In the genomic region with DNA sequence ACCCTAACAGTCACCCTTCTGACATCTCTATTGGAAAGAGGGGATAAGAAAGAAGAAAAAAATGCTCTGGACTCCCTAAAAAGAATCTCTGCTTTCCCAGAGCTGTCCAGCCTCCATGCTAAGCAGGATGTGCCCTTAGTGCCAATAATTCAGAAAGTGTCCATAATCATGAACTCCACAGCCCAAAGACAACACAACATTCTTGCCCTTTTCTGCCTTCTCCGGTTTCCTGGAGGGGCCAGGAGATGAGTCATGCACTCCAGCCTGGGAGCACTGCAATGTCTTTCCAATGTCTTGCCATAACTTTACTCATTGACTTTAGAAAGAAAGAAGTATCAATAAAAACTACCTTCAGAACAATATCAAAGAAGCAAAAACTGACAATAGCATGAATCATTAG, we compare ENCODE assay signal across 12 cellular contexts. TPM values are rescaled to one million over a fixed set of nuclear protein-coding genes. Genes with fewer than 3 reads are reported as not detected.
DNase-seq lines count a peak whose midpoint lies in the region; ATAC-seq, FAIRE-seq and TF ChIP-seq lines count a peak whose summit lies in the region.
"Had no signal": no experiment of that assay in that cellular context is flagged by ENCODE, and none has a peak within 500 bp of the region (broad histone marks: within the 10 kb centered on the region; RNA-seq: fewer than 3 reads in every experiment).

No MANE protein-coding gene starts in this region.

- no peaks in the 10 kb centered on the region for H3K4me1 Mint-ChIP-seq in effector memory CD8-positive, alpha-beta T cell (ENCODE audit: low read depth in 2 of 2)

- CTCF ChIA-PET in A673 (lab: Charles Lee): no interaction called here

- H3K4me3 ChIP-seq in A673 (ENCODE audit: low read depth, low read length, poor library complexity, severe bottlenecking) (no peak overlapping the region), bronchial epithelial cell (ENCODE audit: low read depth, low read length) (no peak overlapping the region), left lung (no peak overlapping the region)

- peaks cover 0 to 12% of the 10 kb centered on the region in 2 donors for H3K27me3 Mint-ChIP-seq in effector memory CD8-positive, alpha-beta T cell

- no TSS peak for BruUV-seq in A673 (replicated peaks; lab: Mats Ljungman, UMichigan)

- no peak for FAIRE-seq in bronchial epithelial cell (lab: Jason Lieb, UNC)
- FAIRE-seq: D721Med had no signal

- H3K27ac Mint-ChIP-seq in effector memory CD8-positive, alpha-beta T cell: no peak overlapping the region

- POLR2A ChIA-PET in A673 (lab: Charles Lee; ENCODE audit: low non-redundant PET): no interaction called here

- H3K4me1 ChIP-seq in A673 (ENCODE audit: insufficient read depth, low read length, poor library complexity, severe bottlenecking) (peaks cover 16% of the 10 kb centered on the region), left lung (peaks cover 10 to 33% of the 10 kb centered on the region in 2 donors)

- intact Hi-C loops in A673 (cut with micrococcal nuclease; ENCODE audit: unreplicated experiment): no loop called here
- intact Hi-C loops in left lung (cut with DNase I): no loop called here

- peak; percentile 66 for ATAC-seq in left lung
- ATAC-seq in effector memory CD8-positive, alpha-beta T cell (replicated peaks): no peak
- ATAC-seq in HG03469 (IDR thresholded peaks at IDR 0.05; ENCODE audit: unreplicated experiment): no peak

- no peak for TF ChIP-seq CTCF in A673 (conservative IDR thresholded peaks at IDR 0.05; ENCODE audit: low read depth, low read length)
- TF ChIP-seq CTCF in bronchial epithelial cell (IDR thresholded peaks at IDR 0.05; ENCODE audit: insufficient read depth, low read length, severe bottlenecking): no peak
- TF ChIP-seq CTCF in left lung (IDR thresholded peaks at IDR 0.05): no peak

- DNase-seq in A673 (ENCODE audit: low spot score) (peak; percentile 37), HK-2 (ENCODE audit: unreplicated experiment) (peak; percentile 49), bronchial epithelial cell (ENCODE audit: low read depth) (peak; percentile 60), left lung (no peak), T-helper 1 cell (no peak), NOMO-1 treated with dmso at 0.1 percent for 144 hours (lab: John Stamatoyannopoulos, UW; ENCODE audit: unreplicated experiment) (no peak)
- no peak for DNase-seq in effector memory CD8-positive, alpha-beta T cell
- DNase-seq: stimulated activated CD4-positive, alpha-beta T cell treated with anti-CD3 and anti-CD28 coated beads, Interleukin-12 subunit alpha, Interleukin-12 subunit beta, amount 100 ng/mL, for 4 hours; T-helper 2 cell; trophoblast cell had no signal

- H3K4me3 Mint-ChIP-seq in effector memory CD8-positive, alpha-beta T cell: no peak overlapping the region

- H3K9me3 Mint-ChIP-seq in effector memory CD8-positive, alpha-beta T cell: no peaks in the 10 kb centered on the region

- H3K9me3 ChIP-seq in A673 (ENCODE audit: low read depth, low read length, poor library complexity, severe bottlenecking): no peaks in the 10 kb centered on the region
- no peaks in the 10 kb centered on the region for H3K9me3 ChIP-seq in left lung

- H3K36me3 Mint-ChIP-seq in effector memory CD8-positive, alpha-beta T cell (ENCODE audit: insufficient read depth): peaks cover 4% of the 10 kb centered on the region

- H3K36me3 ChIP-seq in A673 (ENCODE audit: insufficient read depth, low read length, poor library complexity, severe bottlenecking): no peaks in the 10 kb centered on the region
- H3K36me3 ChIP-seq in bronchial epithelial cell (ENCODE audit: control insufficient read depth, insufficient read depth, low read length): peaks cover 12% of the 10 kb centered on the region
- H3K36me3 ChIP-seq in left lung: peaks cover 0 to 47% of the 10 kb centered on the region in 2 donors

- no peaks in the 10 kb centered on the region for H3K27me3 ChIP-seq in A673 (replicated peaks; ENCODE audit: insufficient read depth, low read depth, low read length, poor library complexity)
- H3K27me3 ChIP-seq in bronchial epithelial cell (ENCODE audit: control insufficient read depth, insufficient read depth, low read length): no peaks in the 10 kb centered on the region
- H3K27me3 ChIP-seq in left lung: no peaks in the 10 kb centered on the region

- H3K27ac ChIP-seq in A673 (ENCODE audit: low read depth, low read length, poor library complexity, severe bottlenecking): no peak overlapping the region
- H3K27ac ChIP-seq in left lung: peak overlapping the region in 1 of 2 donors; percentile 46

RNA-seq across cellular contexts. Expression of a gene that starts 44.0 kb away (rescaled TPM):
- 15.3 and 16.4 TPM in 2 replicates for total RNA-seq in A673 (2021)
- total RNA-seq in bronchial epithelial cell: 39.8 and 40.5 TPM in 2 replicates
- 10 to 100 TPM; 31.0 to 41.8 TPM for total RNA-seq in left lung

Comparison
In these comparisons a context has a peak if more than half of its experiments do, and no peak if none do; other contexts are left out.
1. DNase-seq: peak in A673 (single experiment), HK-2 (single experiment) and bronchial epithelial cell (single experiment); none in left lung (0 of 2), T-helper 1 cell (0 of 5), NOMO-1 treated with dmso at 0.1 percent for 144 hours (single experiment) and effector memory CD8-positive, alpha-beta T cell (0 of 3).